ENCODE assay signal across 1 cellular context in the genomic region with DNA sequence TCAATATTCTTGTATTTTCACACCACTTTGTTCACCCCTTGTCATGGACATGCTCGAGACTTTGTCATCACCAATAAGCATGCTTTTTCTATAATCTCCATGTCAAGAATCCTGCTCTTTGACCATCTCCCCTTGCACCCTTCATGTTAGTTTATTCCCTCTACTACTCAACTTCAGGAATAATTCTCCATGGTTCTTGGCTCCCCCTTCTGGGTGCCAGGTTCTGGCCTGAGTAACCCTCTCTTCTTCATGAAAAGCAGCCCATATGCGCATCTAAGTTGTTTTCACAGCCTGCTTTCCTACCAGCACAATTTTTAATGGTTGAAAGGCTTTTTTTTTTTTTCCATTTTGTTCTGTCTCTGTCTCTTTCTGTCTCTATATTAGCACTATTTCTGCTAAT.
TF ChIP-seq lines count a peak whose summit lies in the region.

No MANE protein-coding gene starts in this region.

TF ChIP-seq in IMR-90, 13 proteins besides CTCF, POLR2A, EP300 and RAD21 (continued from another document):
- TF ChIP-seq, protein P1, sequence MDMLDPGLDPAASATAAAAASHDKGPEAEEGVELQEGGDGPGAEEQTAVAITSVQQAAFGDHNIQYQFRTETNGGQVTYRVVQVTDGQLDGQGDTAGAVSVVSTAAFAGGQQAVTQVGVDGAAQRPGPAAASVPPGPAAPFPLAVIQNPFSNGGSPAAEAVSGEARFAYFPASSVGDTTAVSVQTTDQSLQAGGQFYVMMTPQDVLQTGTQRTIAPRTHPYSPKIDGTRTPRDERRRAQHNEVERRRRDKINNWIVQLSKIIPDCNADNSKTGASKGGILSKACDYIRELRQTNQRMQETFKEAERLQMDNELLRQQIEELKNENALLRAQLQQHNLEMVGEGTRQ (IDR thresholded peaks at IDR 0.05; ENCODE audit: low read depth, low read length), result no peak
- TF ChIP-seq MXI1 (IDR thresholded peaks at IDR 0.05; ENCODE audit: borderline replicate concordance, low read depth, low read length) (no peak), MAFK (IDR thresholded peaks at IDR 0.05; ENCODE audit: low read depth, low read length) (no peak), FOS (IDR thresholded peaks at IDR 0.05; ENCODE audit: low read depth, low read length) (no peak), NFE2L2 (IDR thresholded peaks at IDR 0.05; ENCODE audit: low read depth, low read length) (no peak), SMC3 (IDR thresholded peaks at IDR 0.05; ENCODE audit: low read depth, low read length) (no peak), CEBPB (IDR thresholded peaks at IDR 0.05; ENCODE audit: low read depth, low read length) (no peak), RCOR1 (IDR thresholded peaks at IDR 0.05; ENCODE audit: insufficient replicate concordance, low read length) (no peak), BHLHE40 (IDR thresholded peaks at IDR 0.05; ENCODE audit: low read depth, low read length) (no peak), MAZ (IDR thresholded peaks at IDR 0.05; ENCODE audit: borderline replicate concordance, low read depth, low read length) (no peak), CHD1 (IDR thresholded peaks at IDR 0.05; ENCODE audit: low read depth, low read length) (no peak)
- TF ChIP-seq, protein P2, sequence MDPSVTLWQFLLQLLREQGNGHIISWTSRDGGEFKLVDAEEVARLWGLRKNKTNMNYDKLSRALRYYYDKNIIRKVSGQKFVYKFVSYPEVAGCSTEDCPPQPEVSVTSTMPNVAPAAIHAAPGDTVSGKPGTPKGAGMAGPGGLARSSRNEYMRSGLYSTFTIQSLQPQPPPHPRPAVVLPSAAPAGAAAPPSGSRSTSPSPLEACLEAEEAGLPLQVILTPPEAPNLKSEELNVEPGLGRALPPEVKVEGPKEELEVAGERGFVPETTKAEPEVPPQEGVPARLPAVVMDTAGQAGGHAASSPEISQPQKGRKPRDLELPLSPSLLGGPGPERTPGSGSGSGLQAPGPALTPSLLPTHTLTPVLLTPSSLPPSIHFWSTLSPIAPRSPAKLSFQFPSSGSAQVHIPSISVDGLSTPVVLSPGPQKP (IDR thresholded peaks at IDR 0.05; ENCODE audit: borderline replicate concordance, low read depth, low read length), result no peak
